In the genomic region with DNA sequence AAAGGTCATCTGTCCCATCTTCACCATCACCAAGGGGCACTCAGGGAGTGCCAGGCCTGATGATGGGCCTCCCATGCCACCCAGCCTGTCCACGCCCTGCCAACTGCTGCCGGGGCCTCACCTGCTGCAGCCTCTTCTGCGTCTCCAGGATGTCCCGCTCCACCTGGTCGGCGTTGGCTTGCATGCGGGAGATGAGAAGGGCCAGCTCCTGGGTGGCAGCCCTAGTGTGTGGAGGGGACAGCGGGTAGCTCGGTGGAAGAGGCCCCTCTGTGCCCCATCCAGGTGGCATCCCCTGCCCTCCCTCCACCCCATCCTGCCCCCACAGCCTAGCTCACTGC, we compare ENCODE assay signal across 17 cellular contexts. TPM values are rescaled to one million over a fixed set of nuclear protein-coding genes. Genes with fewer than 3 reads are reported as not detected.
A peak's percentile ranks its signal among the peaks of the same experiment; 100 is the strongest.
DNase-seq lines count a peak whose midpoint lies in the region; ATAC-seq and TF ChIP-seq lines count a peak whose summit lies in the region.
"Had no signal": no experiment of that assay in that cellular context is flagged by ENCODE, and none has a peak within 500 bp of the region (broad histone marks: within the 10 kb centered on the region; RNA-seq: fewer than 3 reads in every experiment).

No MANE protein-coding gene starts in this region.

- peak; percentile 37 for DNase-seq in Right ventricle myocardium inferior (ENCODE audit: missing footprints)
- no peak for DNase-seq in left cardiac atrium
- peak; percentile 65 for DNase-seq in osteoblast (ENCODE audit: insufficient read length, low spot score, missing footprints)
- DNase-seq in trophoblast cell, result no peak
- DNase-seq in activated CD4-positive, alpha-beta T cell treated with anti-CD3 and anti-CD28 coated beads, Interleukin-2, amount 50 U/mL, for 48 hours, result no peak
- DNase-seq: AML-193; CD4-positive, alpha-beta T cell; GM23248; HCEC 1CT; HFFc6 had no signal

- no peak overlapping the region for H3K4me2 ChIP-seq in osteoblast (ENCODE audit: insufficient read depth, low read length)
- H3K4me2 ChIP-seq in trophoblast cell (ENCODE audit: low read length), result no peak overlapping the region
- H3K4me2 ChIP-seq: A549 had no signal

- H4K91ac ChIP-seq in trophoblast cell (ENCODE audit: low read depth, low read length), result no peak overlapping the region

- ATAC-seq in Right ventricle myocardium inferior (no peak), left cardiac atrium (no peak)
- ATAC-seq: A549 had no signal

- H4K12ac ChIP-seq in trophoblast cell (ENCODE audit: low read depth, low read length), result no peak overlapping the region

- H2BK120ac ChIP-seq in trophoblast cell (ENCODE audit: insufficient read depth, low read length, poor library complexity), result no peak overlapping the region

- no peak overlapping the region for H2BK12ac ChIP-seq in trophoblast cell (ENCODE audit: low read length)

- H3K9ac ChIP-seq in trophoblast cell (ENCODE audit: low read length), result no peak overlapping the region
- H3K9ac ChIP-seq: GM23248 had no signal

- no peak overlapping the region for H2BK5ac ChIP-seq in trophoblast cell (ENCODE audit: low read depth, low read length, poor library complexity)

- no peaks in the 10 kb centered on the region for H4K20me1 ChIP-seq in osteoblast (ENCODE audit: insufficient read depth, low read length)

- intact Hi-C loops in Right ventricle myocardium inferior (cut with DNase I) (no loop called here), left cardiac atrium (cut with DNase I) (no loop called here)

- H3K18ac ChIP-seq in trophoblast cell (ENCODE audit: low read length), result no peak overlapping the region

- H3K9me3 ChIP-seq in esophagus (ENCODE audit: control insufficient read depth in 2 of 2, insufficient read depth in 1 of 2, low read depth in 1 of 2, low read length in 1 of 2) (no peaks in the 10 kb centered on the region), osteoblast (ENCODE audit: low read depth, low read length) (no peaks in the 10 kb centered on the region), trophoblast cell (ENCODE audit: insufficient read depth, low read depth, low read length) (peaks cover 3% of the 10 kb centered on the region)
- H3K9me3 ChIP-seq: A549, Caco-2 had no signal

- no peak overlapping the region for H3K14ac ChIP-seq in trophoblast cell (ENCODE audit: low read length)

- H3K4me3 ChIP-seq in esophagus (ENCODE audit: low read depth in 1 of 2, low read length in 2 of 2), result peak overlapping the region in 1 of 2 donors; percentile 9
- no peak overlapping the region for H3K4me3 ChIP-seq in osteoblast (ENCODE audit: insufficient read depth, low read length)
- H3K4me3 ChIP-seq in trophoblast cell (ENCODE audit: low read depth, low read length), result no peak overlapping the region
- H3K4me3 ChIP-seq: A549, GM23248 had no signal

- TF ChIP-seq CTCF in osteoblast (IDR thresholded peaks at IDR 0.05; ENCODE audit: extremely low read depth, low read depth, low read length), result no peak

- peak overlapping the region; percentile 6 to 72 for H3K27ac ChIP-seq in esophagus (ENCODE audit: low read depth in 2 of 2, low read length in 1 of 2)
- no peak overlapping the region for H3K27ac ChIP-seq in osteoblast (ENCODE audit: low read depth, low read length)
- H3K27ac ChIP-seq in trophoblast cell (ENCODE audit: low read depth, low read length), result no peak overlapping the region
- H3K27ac ChIP-seq: 22Rv1, A549, C4-2B, GM23248 had no signal

- H2AK5ac ChIP-seq in trophoblast cell (ENCODE audit: low read length), result no peak overlapping the region

- H3K27me3 ChIP-seq in esophagus (ENCODE audit: control insufficient read depth in 1 of 2, insufficient read depth in 2 of 2, low read length in 2 of 2) (no peaks in the 10 kb centered on the region), osteoblast (ENCODE audit: insufficient read depth, low read length) (peaks cover 8% of the 10 kb centered on the region), trophoblast cell (ENCODE audit: insufficient read depth, low read length) (no peaks in the 10 kb centered on the region)

- WGBS in esophagus, 2 donors, result 80 to 95% methylated on average over 4 to 9 of the region's 9 CpGs
- no CpG with 5 or more reads among the region's 9 CpGs for WGBS in trophoblast cell (ENCODE audit: extremely low coverage, insufficient coverage, insufficient read length)

- no peak overlapping the region for H3K23ac ChIP-seq in trophoblast cell (ENCODE audit: low read length)

- H4K8ac ChIP-seq in trophoblast cell (ENCODE audit: low read depth, low read length), result no peak overlapping the region

- H2AFZ ChIP-seq in osteoblast (ENCODE audit: low read length), result no peak overlapping the region
- H2AFZ ChIP-seq in trophoblast cell (ENCODE audit: insufficient read depth, low read length, poor library complexity), result no peak overlapping the region
- H2AFZ ChIP-seq: GM23248 had no signal

- no peaks in the 10 kb centered on the region for H3K79me1 ChIP-seq in trophoblast cell (ENCODE audit: low read length)

- no peak overlapping the region for H3K4ac ChIP-seq in trophoblast cell (ENCODE audit: low read depth, low read length)

- H3K4me1 ChIP-seq in esophagus (ENCODE audit: control insufficient read depth in 2 of 2, insufficient read depth in 2 of 2, low read length in 1 of 2) (peaks cover 3 to 7% of the 10 kb centered on the region in 2 donors), osteoblast (ENCODE audit: insufficient read depth, low read length) (no peaks in the 10 kb centered on the region), trophoblast cell (ENCODE audit: control insufficient read depth in 1 of 2, insufficient read depth in 2 of 2, low read length in 2 of 2) (peaks cover 0 to 2% of the 10 kb centered on the region in 2 experiments)
- H3K4me1 ChIP-seq: Caco-2 had no signal

- no peaks in the 10 kb centered on the region for H3K79me2 ChIP-seq in osteoblast (ENCODE audit: insufficient read depth, low read length)
- H3K79me2 ChIP-seq in trophoblast cell (ENCODE audit: control insufficient read depth, insufficient read depth, low read length, poor library complexity), result no peaks in the 10 kb centered on the region

- H3K36me3 ChIP-seq in esophagus (ENCODE audit: control insufficient read depth in 2 of 2, insufficient read depth in 2 of 2, low read length in 1 of 2), result peaks cover 0 to 26% of the 10 kb centered on the region in 2 donors
- H3K36me3 ChIP-seq in osteoblast (ENCODE audit: insufficient read depth, low read length), result no peaks in the 10 kb centered on the region
- no peaks in the 10 kb centered on the region for H3K36me3 ChIP-seq in trophoblast cell (ENCODE audit: control insufficient read depth in 1 of 2, insufficient read depth in 2 of 2, low read length in 2 of 2)

RNA-seq across cellular contexts. Expression of a gene that starts 3.2 kb away (rescaled TPM):
- total RNA-seq in Right ventricle myocardium inferior, result 0.11 TPM
- under 1 TPM; 0.29 to 0.39 TPM for total RNA-seq in left cardiac atrium
- polyA plus RNA-seq in esophagus, result 100 to 1,000 TPM; 229 to 425 TPM
- total RNA-seq in osteoblast, result not detected in 2 replicates
- 0.04 and 0.06 TPM in 2 replicates for polyA plus RNA-seq in trophoblast cell (2013)
- total RNA-seq: GM23248, HFFc6 had no signal
- polyA plus RNA-seq: BJ, GM23248, IgD-negative memory B cell had no signal

RNA-seq across cellular contexts. Expression of a gene that starts 23.2 kb away (rescaled TPM):
- total RNA-seq in Right ventricle myocardium inferior (2.2 TPM), left cardiac atrium (1 to 10 TPM; 3.5 to 3.9 TPM), osteoblast (0.72 and 0.88 TPM in 2 replicates)
- polyA plus RNA-seq in esophagus, result 10 to 100 TPM in 1 of 2 donors, 1 to 10 TPM in 1; 6.5 to 16.2 TPM
- polyA plus RNA-seq in trophoblast cell (2013), result 7.5 and 8.6 TPM in 2 replicates

RNA-seq across cellular contexts. Expression of a gene that starts 44.8 kb away (rescaled TPM):
- 9.4 TPM for total RNA-seq in Right ventricle myocardium inferior
- total RNA-seq in left cardiac atrium, result 10 to 100 TPM; 10.2 to 12.2 TPM
- 10 to 100 TPM; 42.7 to 43.7 TPM for polyA plus RNA-seq in esophagus
- total RNA-seq in osteoblast, result 23.2 and 23.6 TPM in 2 replicates
- 23.8 and 25.0 TPM in 2 replicates for polyA plus RNA-seq in trophoblast cell (2013)

RNA-seq across cellular contexts. Expression of a gene that starts 44.9 kb away (rescaled TPM):
- total RNA-seq in Right ventricle myocardium inferior (80.9 TPM), left cardiac atrium (10 to 100 TPM; 57.8 to 62.0 TPM), osteoblast (59.2 and 59.4 TPM in 2 replicates)
- 10 to 100 TPM; 22.7 to 37.4 TPM for polyA plus RNA-seq in esophagus
- 31.9 and 34.4 TPM in 2 replicates for polyA plus RNA-seq in trophoblast cell (2013)

RNA-seq across cellular contexts. Expression of a gene that starts 48.4 kb away (rescaled TPM):
- total RNA-seq in Right ventricle myocardium inferior (60.1 TPM), left cardiac atrium (10 to 100 TPM; 51.1 to 60.1 TPM), osteoblast (22.7 and 25.3 TPM in 2 replicates)
- polyA plus RNA-seq in esophagus, result 10 to 100 TPM; 34.3 to 57.9 TPM
- 81.8 and 83.6 TPM in 2 replicates for polyA plus RNA-seq in trophoblast cell (2013)

Comparison
In these comparisons a context has a peak if more than half of its experiments do, and no peak if none do; other contexts are left out.
1. DNase-seq: peak in Right ventricle myocardium inferior (single experiment) and osteoblast (single experiment); none in left cardiac atrium (single experiment), trophoblast cell (0 of 2) and activated CD4-positive, alpha-beta T cell treated with anti-CD3 and anti-CD28 coated beads, Interleukin-2, amount 50 U/mL, for 48 hours (0 of 2).
2. H3K27ac ChIP-seq: peak in esophagus (2 of 2); none in osteoblast (single experiment) and trophoblast cell (single experiment).